2 cellular contexts compared by ENCODE assay signal in the genomic region with DNA sequence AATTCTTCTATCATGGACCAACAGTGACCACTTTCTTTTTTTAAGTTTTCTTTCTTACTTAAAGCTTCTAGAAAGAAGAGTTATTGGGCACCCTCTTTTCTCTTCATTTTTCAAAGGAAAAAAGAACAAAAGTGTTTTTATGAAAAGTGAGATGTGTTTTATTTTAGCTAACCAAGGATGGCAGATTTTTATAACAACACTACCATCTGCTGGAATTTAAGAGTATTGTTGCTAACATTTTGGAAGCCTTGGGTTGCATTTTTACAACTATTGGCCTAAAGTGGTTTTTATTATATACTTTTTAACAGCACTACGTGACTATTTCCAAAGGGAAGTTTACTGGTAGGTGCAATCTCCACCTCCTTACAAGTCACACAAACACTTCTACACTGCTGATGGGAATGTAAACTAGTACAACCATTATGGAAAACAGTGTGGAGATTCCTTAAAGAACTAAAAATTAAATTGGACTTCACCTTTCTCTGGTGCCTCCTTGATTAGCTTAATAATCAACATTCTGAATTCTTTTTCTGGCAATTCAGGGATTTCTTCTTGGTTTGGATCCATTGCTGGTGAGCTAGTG.
TF ChIP-seq lines count a peak whose summit lies in the region.

No MANE protein-coding gene starts in this region.

TF ChIP-seq in SK-N-SH, 30 proteins besides CTCF, POLR2A, EP300 and RAD21 (continued from another document):
- TF ChIP-seq NFIC (IDR thresholded peaks at IDR 0.05; ENCODE audit: borderline replicate concordance), result no peak
- TF ChIP-seq GATA2 (CRISPR knock-in tag; IDR thresholded peaks at IDR 0.05), result no peak
- TF ChIP-seq NRF1 (IDR thresholded peaks at IDR 0.05; ENCODE audit: low read depth, low read length), result no peak
- TF ChIP-seq, protein P1, sequence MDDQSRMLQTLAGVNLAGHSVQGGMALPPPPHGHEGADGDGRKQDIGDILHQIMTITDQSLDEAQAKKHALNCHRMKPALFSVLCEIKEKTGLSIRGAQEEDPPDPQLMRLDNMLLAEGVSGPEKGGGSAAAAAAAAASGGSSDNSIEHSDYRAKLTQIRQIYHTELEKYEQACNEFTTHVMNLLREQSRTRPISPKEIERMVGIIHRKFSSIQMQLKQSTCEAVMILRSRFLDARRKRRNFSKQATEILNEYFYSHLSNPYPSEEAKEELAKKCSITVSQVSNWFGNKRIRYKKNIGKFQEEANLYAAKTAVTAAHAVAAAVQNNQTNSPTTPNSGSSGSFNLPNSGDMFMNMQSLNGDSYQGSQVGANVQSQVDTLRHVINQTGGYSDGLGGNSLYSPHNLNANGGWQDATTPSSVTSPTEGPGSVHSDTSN (IDR thresholded peaks at IDR 0.05), result no peak
- no peak for TF ChIP-seq MEF2A (IDR thresholded peaks at IDR 0.05; ENCODE audit: borderline replicate concordance, low read depth)
- TF ChIP-seq SMC3 (IDR thresholded peaks at IDR 0.05; ENCODE audit: low read depth, low read length), result no peak
- TF ChIP-seq, protein P2, sequence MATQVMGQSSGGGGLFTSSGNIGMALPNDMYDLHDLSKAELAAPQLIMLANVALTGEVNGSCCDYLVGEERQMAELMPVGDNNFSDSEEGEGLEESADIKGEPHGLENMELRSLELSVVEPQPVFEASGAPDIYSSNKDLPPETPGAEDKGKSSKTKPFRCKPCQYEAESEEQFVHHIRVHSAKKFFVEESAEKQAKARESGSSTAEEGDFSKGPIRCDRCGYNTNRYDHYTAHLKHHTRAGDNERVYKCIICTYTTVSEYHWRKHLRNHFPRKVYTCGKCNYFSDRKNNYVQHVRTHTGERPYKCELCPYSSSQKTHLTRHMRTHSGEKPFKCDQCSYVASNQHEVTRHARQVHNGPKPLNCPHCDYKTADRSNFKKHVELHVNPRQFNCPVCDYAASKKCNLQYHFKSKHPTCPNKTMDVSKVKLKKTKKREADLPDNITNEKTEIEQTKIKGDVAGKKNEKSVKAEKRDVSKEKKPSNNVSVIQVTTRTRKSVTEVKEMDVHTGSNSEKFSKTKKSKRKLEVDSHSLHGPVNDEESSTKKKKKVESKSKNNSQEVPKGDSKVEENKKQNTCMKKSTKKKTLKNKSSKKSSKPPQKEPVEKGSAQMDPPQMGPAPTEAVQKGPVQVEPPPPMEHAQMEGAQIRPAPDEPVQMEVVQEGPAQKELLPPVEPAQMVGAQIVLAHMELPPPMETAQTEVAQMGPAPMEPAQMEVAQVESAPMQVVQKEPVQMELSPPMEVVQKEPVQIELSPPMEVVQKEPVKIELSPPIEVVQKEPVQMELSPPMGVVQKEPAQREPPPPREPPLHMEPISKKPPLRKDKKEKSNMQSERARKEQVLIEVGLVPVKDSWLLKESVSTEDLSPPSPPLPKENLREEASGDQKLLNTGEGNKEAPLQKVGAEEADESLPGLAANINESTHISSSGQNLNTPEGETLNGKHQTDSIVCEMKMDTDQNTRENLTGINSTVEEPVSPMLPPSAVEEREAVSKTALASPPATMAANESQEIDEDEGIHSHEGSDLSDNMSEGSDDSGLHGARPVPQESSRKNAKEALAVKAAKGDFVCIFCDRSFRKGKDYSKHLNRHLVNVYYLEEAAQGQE (IDR thresholded peaks at IDR 0.05; ENCODE audit: low read depth, low read length), result no peak
- no peak for TF ChIP-seq FOSL2 (IDR thresholded peaks at IDR 0.05; ENCODE audit: borderline replicate concordance, low read depth)
- no peak for TF ChIP-seq TAF1 (IDR thresholded peaks at IDR 0.05; ENCODE audit: borderline replicate concordance, low read depth, low read length)
- no peak for TF ChIP-seq RFX5 (IDR thresholded peaks at IDR 0.05; ENCODE audit: low read length)
TF ChIP-seq in SK-N-SH: peak in this region for 0.

TF ChIP-seq in SK-N-SH treated with all-trans-retinoic acid at 6 μM for 48 hours, 23 proteins besides CTCF, POLR2A, EP300 and RAD21 (continued from another document):
- TF ChIP-seq, protein P3, sequence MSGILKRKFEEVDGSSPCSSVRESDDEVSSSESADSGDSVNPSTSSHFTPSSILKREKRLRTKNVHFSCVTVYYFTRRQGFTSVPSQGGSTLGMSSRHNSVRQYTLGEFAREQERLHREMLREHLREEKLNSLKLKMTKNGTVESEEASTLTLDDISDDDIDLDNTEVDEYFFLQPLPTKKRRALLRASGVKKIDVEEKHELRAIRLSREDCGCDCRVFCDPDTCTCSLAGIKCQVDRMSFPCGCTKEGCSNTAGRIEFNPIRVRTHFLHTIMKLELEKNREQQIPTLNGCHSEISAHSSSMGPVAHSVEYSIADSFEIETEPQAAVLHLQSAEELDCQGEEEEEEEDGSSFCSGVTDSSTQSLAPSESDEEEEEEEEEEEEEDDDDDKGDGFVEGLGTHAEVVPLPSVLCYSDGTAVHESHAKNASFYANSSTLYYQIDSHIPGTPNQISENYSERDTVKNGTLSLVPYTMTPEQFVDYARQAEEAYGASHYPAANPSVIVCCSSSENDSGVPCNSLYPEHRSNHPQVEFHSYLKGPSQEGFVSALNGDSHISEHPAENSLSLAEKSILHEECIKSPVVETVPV (CRISPR knock-in tag; IDR thresholded peaks at IDR 0.05), result no peak
- TF ChIP-seq ZFP3 (CRISPR knock-in tag; IDR thresholded peaks at IDR 0.05) (no peak), GLIS3 (CRISPR knock-in tag; IDR thresholded peaks at IDR 0.05) (no peak)
